In genomic region chr5:73120222-73121108, GRCh38 we compare ENCODE assay signal across 8 cellular contexts. TPM values are rescaled to one million over a fixed set of nuclear protein-coding genes. Genes with fewer than 3 reads are reported as not detected.
A peak's percentile ranks its signal among the peaks of the same experiment; 100 is the strongest.
DNase-seq lines count a peak whose midpoint lies in the region; ATAC-seq, FAIRE-seq and TF ChIP-seq lines count a peak whose summit lies in the region.

Gene TMEM171 (plus strand): TSS chr5:73120575. CDS start chr5:73123374, 2,799 bp downstream.

- peaks cover 86% of the 10 kb centered on the region for H3K27me3 Mint-ChIP-seq in nephron (ENCODE audit: low read depth)

- FAIRE-seq in H54 (lab: Jason Lieb, UNC), result no peak
- no peak for FAIRE-seq in GM12892 (lab: Jason Lieb, UNC)

- DNase-seq in H54 (ENCODE audit: insufficient read length, low spot score) (peak; percentile 42), SW480 (ENCODE audit: low spot score) (peak; percentile 52), fibroblast of mammary gland (ENCODE audit: low read depth) (peak; percentile 35), GM12892 (ENCODE audit: insufficient read length) (no peak)

- H3K36me3 Mint-ChIP-seq in nephron (ENCODE audit: low read depth), result no peaks in the 10 kb centered on the region

- peaks cover 15% of the 10 kb centered on the region for H3K4me1 Mint-ChIP-seq in nephron

- H3K9me3 Mint-ChIP-seq in nephron, result no peaks in the 10 kb centered on the region

- no peak for ATAC-seq in HG03432 (IDR thresholded peaks at IDR 0.05; ENCODE audit: unreplicated experiment)
- no peak for ATAC-seq in GM19467 (IDR thresholded peaks at IDR 0.05; ENCODE audit: unreplicated experiment)
- ATAC-seq in GM18867 (IDR thresholded peaks at IDR 0.05; ENCODE audit: unreplicated experiment), result no peak

- peak within 1 kb of the TSS; percentile 70 for H3K4me3 ChIP-seq in fibroblast of mammary gland (ENCODE audit: control insufficient read depth, low read depth, low read length)

- no peak within 1 kb of the TSS for H3K27ac Mint-ChIP-seq in nephron

- TF ChIP-seq CTCF in fibroblast of mammary gland (conservative IDR thresholded peaks at IDR 0.05; ENCODE audit: control insufficient read depth, insufficient read depth, low read depth, low read length), result no peak
- TF ChIP-seq CTCF in nephron (IDR thresholded peaks at IDR 0.05; ENCODE audit: unreplicated experiment in 3 of 3), result no peak

- H3K4me3 Mint-ChIP-seq in nephron, result peak within 1 kb of the TSS; percentile 79 to 86 (median 79)

- TF ChIP-seq POLR2A in H54 (IDR thresholded peaks at IDR 0.05; ENCODE audit: low read depth, low read length), result peak; percentile 74
- TF ChIP-seq POLR2A in GM12892 (IDR thresholded peaks at IDR 0.05; ENCODE audit: low read depth, low read length), result no peak

RNA-seq across cellular contexts. Expression of gene TMEM171, which starts in this region (rescaled TPM):
- not detected for polyA plus RNA-seq in GM12892 (2012; ENCODE audit: missing spikeins)
